19 cellular contexts compared by ENCODE assay signal in the genomic region with DNA sequence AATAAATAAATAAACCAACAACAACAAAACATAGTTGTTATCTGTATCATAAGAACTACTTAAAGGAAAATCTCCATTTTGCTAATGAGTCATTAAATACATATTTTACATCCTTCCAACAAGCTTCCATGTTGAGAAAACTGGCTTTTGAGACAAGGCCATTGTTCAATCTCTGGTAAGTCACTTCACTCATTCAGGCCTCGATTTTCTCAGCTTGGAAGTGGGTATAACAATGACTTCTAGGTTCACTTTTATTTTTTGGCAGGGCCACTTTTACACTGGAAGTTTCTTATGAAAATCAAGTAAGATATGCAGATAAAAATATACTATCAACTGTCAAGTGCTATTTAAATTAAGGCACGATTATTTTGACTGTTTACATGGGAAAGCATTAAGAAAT.
"Had no signal": no experiment of that assay in that cellular context is flagged by ENCODE, and none has a peak within 500 bp of the region (broad histone marks: within the 10 kb centered on the region; RNA-seq: fewer than 3 reads in every experiment).

No MANE protein-coding gene starts in this region.

- H3K27me3 Mint-ChIP-seq: naive thymus-derived CD4-positive, alpha-beta T cell had no signal

- DNase-seq: effector CD4-positive, alpha-beta T cell; endodermal cell; gastrocnemius medialis; glutamatergic neuron; left ventricle myocardium inferior; mesendoderm; naive thymus-derived CD4-positive, alpha-beta T cell; nucleus accumbens; ovary; small intestine; stimulated activated CD4-positive, alpha-beta T cell treated with anti-CD3 and anti-CD28 coated beads, Interleukin-2, amount 100 ng/mL, for 48 hours; stimulated activated naive CD4-positive, alpha-beta T cell treated with Interleukin-2 at 50 U/mL for 16 hours; trophoblast cell had no signal

- H3K4me3 ChIP-seq: coronary artery, gastrocnemius medialis, left ventricle myocardium inferior, ovary, right atrium auricular region had no signal

- H3K27me3 ChIP-seq: gastrocnemius medialis, ovary, right atrium auricular region had no signal

- H3K4me3 Mint-ChIP-seq: endodermal cell; naive thymus-derived CD4-positive, alpha-beta T cell; neural crest cell had no signal

- H3K9me3 ChIP-seq: gastrocnemius medialis, left ventricle myocardium inferior, ovary, right atrium auricular region had no signal

- H3K27ac Mint-ChIP-seq: endodermal cell had no signal

- H3K9me3 Mint-ChIP-seq: endodermal cell, neural crest cell had no signal

- FAIRE-seq: endothelial cell of umbilical vein, keratinocyte, small intestine, urothelium cell line had no signal

- H3K27ac ChIP-seq: coronary artery, left ventricle myocardium inferior, ovary, right atrium auricular region had no signal

- H3K36me3 ChIP-seq: gastrocnemius medialis, left ventricle myocardium inferior, ovary, right atrium auricular region had no signal
